2 cellular contexts compared by ENCODE assay signal in genomic region chr2:28424799-28425492, GRCh38.
TF ChIP-seq lines count a peak whose summit lies in the region.

No MANE protein-coding gene starts in this region.

TF ChIP-seq in SK-N-SH, 30 proteins besides CTCF, POLR2A, EP300 and RAD21:
- TF ChIP-seq REST (IDR thresholded peaks at IDR 0.05; ENCODE audit: low read depth, low read length) (no peak), CHD2 (IDR thresholded peaks at IDR 0.05; ENCODE audit: low read length, partially characterized antibody) (no peak), MEF2A (IDR thresholded peaks at IDR 0.05; ENCODE audit: borderline replicate concordance, low read depth) (no peak), ZBTB33 (IDR thresholded peaks at IDR 0.05; ENCODE audit: borderline replicate concordance, low read depth) (no peak), EZH2phosphoT487 (IDR thresholded peaks at IDR 0.05; ENCODE audit: borderline replicate concordance, low read depth) (no peak)
TF ChIP-seq in SK-N-SH: peak in this region for 0.

TF ChIP-seq in SK-N-SH treated with all-trans-retinoic acid at 6 μM for 48 hours, 23 proteins besides CTCF, POLR2A, EP300 and RAD21 (continued from another document):
- TF ChIP-seq CSRNP3 (CRISPR knock-in tag; IDR thresholded peaks at IDR 0.05) (no peak), BACH2 (CRISPR knock-in tag; IDR thresholded peaks at IDR 0.05; ENCODE audit: borderline replicate concordance) (no peak), ZNF8 (CRISPR knock-in tag; IDR thresholded peaks at IDR 0.05) (no peak), ZC3H10 (CRISPR knock-in tag; IDR thresholded peaks at IDR 0.05) (no peak), ZNF70 (CRISPR knock-in tag; IDR thresholded peaks at IDR 0.05) (no peak), RARB (CRISPR knock-in tag; IDR thresholded peaks at IDR 0.05) (no peak), PPARA (CRISPR knock-in tag; IDR thresholded peaks at IDR 0.05; ENCODE audit: borderline replicate concordance) (no peak), SNAI2 (CRISPR knock-in tag; IDR thresholded peaks at IDR 0.05) (no peak), CSDC2 (CRISPR knock-in tag; IDR thresholded peaks at IDR 0.05) (no peak), PATZ1 (CRISPR knock-in tag; IDR thresholded peaks at IDR 0.05; ENCODE audit: borderline replicate concordance) (no peak)
